Comparison of ENCODE assay signal across 1 cellular context in the genomic region with DNA sequence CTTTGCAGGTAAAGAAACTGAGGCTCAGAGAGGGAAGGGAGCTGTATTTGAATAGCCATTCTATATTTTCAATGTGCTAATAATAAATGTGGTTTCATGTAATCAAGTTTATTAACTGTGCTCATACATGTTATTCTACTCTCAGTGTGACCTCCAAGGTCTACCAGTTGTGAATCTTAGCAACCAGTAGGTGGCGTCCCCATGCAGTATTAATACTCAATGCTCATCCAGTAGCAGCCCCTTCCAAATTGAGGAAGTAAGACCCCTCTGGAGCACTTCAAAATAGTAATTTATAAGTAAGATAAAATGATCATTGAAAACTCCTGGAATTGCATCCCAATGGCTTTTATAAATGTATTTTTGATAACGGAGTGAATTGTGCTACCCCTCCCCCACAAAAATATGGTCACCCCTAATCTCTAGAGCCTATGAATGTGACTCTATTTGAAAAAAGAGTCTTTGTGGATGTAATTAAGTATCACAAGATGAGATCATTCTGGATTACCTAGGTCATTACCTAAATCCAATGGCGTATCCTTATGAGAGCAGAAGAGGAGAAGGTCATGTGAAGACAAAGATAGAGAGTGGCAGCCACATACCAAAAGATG.
TF ChIP-seq lines count a peak whose summit lies in the region.

No MANE protein-coding gene starts in this region.

TF ChIP-seq in endothelial cell of umbilical vein, 7 proteins besides CTCF, POLR2A, EP300 and RAD21 (continued from another document):
- TF ChIP-seq, protein P1, sequence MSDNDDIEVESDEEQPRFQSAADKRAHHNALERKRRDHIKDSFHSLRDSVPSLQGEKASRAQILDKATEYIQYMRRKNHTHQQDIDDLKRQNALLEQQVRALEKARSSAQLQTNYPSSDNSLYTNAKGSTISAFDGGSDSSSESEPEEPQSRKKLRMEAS (IDR thresholded peaks at IDR 0.05; ENCODE audit: insufficient read depth, insufficient read length) = no peak
- TF ChIP-seq GATA2 (IDR thresholded peaks at IDR 0.05; ENCODE audit: insufficient read depth, insufficient read length, low read depth, low read length) (no peak), POLR2AphosphoS5 (IDR thresholded peaks at IDR 0.05; ENCODE audit: insufficient read depth, low read depth, low read length) (no peak), EZH2 (IDR thresholded peaks at IDR 0.05; ENCODE audit: borderline replicate concordance, low read depth, low read length, severe bottlenecking) (no peak)
